9 cellular contexts compared by ENCODE assay signal in the genomic region with DNA sequence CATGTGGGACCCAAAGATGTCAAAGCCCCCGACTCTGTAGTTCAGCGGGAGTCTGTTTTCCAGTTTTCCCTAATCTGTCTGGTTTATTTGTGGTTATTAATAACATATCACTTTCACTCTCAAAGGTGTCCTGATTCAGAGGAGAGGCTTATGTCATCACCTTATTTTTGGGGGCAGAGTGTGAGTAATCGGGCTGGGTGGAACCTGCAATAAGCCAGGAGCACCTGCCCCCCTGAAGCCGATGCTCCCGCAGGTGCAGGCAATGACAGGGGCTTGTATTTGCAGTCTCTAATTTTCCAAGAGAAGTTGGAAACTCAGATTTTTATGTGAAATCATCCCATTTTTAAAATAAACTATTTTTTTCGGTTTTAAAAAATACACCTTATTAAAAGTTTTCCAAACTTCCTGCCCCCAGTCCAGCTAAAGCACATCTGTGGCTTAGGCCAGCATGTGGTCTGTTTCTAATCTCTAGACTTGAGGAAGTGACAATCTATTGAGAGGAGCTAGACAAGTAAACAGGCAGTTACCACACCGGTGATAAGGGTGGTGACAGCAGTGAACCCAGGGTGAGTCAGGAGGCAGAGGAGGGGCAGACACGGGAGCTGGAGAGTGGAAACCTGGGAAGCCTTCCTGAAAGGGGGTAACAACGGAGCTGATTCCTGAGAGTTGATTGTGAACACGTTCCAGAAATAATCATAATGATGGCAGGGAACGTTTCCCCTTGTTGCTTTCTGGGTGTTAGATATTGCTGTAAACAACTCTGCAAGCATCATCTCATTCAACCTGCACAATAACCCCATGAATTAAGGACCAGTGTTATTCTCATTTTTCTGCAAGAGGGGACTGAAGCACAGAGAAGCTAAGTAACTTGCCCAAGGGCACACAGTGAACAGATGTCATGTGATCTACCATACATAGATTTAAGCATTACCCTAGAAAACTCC. TPM values are rescaled to one million over a fixed set of nuclear protein-coding genes. Genes with fewer than 3 reads are reported as not detected.
DNase-seq lines count a peak whose midpoint lies in the region; ATAC-seq, FAIRE-seq and TF ChIP-seq lines count a peak whose summit lies in the region.
"Had no signal": no experiment of that assay in that cellular context is flagged by ENCODE, and none has a peak within 500 bp of the region (broad histone marks: within the 10 kb centered on the region; RNA-seq: fewer than 3 reads in every experiment).

No MANE protein-coding gene starts in this region.

- H3K4me3 Mint-ChIP-seq in naive thymus-derived CD4-positive, alpha-beta T cell: peak overlapping the region in 1 of 10 donors; percentile 54

- intact Hi-C loops in naive thymus-derived CD4-positive, alpha-beta T cell (cut with micrococcal nuclease): loop anchor here in 1 of 2 donors (1.0 kb wide), 1 partner anchor 8 kb away; no protein-coding TSS in a partner anchor

- peaks cover 0 to 12% (median 0%) of the 10 kb centered on the region in 5 donors for H3K36me3 Mint-ChIP-seq in naive thymus-derived CD4-positive, alpha-beta T cell

- peaks cover 0 to 2% (median 0%) of the 10 kb centered on the region in 11 donors for H3K9me3 Mint-ChIP-seq in naive thymus-derived CD4-positive, alpha-beta T cell

- no peaks in the 10 kb centered on the region for H3K9me3 ChIP-seq in naive thymus-derived CD4-positive, alpha-beta T cell (ENCODE audit: control insufficient read depth in 2 of 3, low read length in 3 of 3)
- H3K9me3 ChIP-seq in SJCRH30 (replicated peaks): no peaks in the 10 kb centered on the region

- H3K4me1 Mint-ChIP-seq in naive thymus-derived CD4-positive, alpha-beta T cell: peaks cover 30 to 88% (median 41%) of the 10 kb centered on the region in 7 donors

- H3K27ac ChIP-seq in naive thymus-derived CD4-positive, alpha-beta T cell (ENCODE audit: low read depth, low read length): no peak overlapping the region
- no peak overlapping the region for H3K27ac ChIP-seq in SJCRH30

- peaks cover 0 to 5% (median 0%) of the 10 kb centered on the region in 5 donors for H3K27me3 Mint-ChIP-seq in naive thymus-derived CD4-positive, alpha-beta T cell

- DNase-seq in 8988T: peak; percentile 59
- DNase-seq in RCC 7860 (ENCODE audit: low spot score): peak; percentile 92
- peak; percentile 80 for DNase-seq in choroid plexus epithelial cell (ENCODE audit: low read depth)
- no peak for DNase-seq in naive thymus-derived CD4-positive, alpha-beta T cell
- DNase-seq in DMS153 (lab: John Stamatoyannopoulos, UW): no peak
- DNase-seq in SJCRH30: no peak

- H3K27ac Mint-ChIP-seq in naive thymus-derived CD4-positive, alpha-beta T cell: peak overlapping the region in 6 of 9 donors; percentile 6 to 83 (median 52)

- POLR2A ChIA-PET in naive thymus-derived CD4-positive, alpha-beta T cell (lab: Charles Lee): interaction anchor here (0.8 kb wide), 1 partner anchor 523 kb away, joined by 3 read pairs; no protein-coding TSS in a partner anchor

- no peaks in the 10 kb centered on the region for H3K27me3 ChIP-seq in naive thymus-derived CD4-positive, alpha-beta T cell (ENCODE audit: control insufficient read depth in 2 of 2, insufficient read depth in 2 of 2, low read length in 2 of 2)
- H3K27me3 ChIP-seq in SJCRH30: no peaks in the 10 kb centered on the region

- no peaks in the 10 kb centered on the region for H3K36me3 ChIP-seq in naive thymus-derived CD4-positive, alpha-beta T cell (ENCODE audit: control insufficient read depth in 2 of 3, insufficient read depth in 3 of 3, low read length in 3 of 3)
- no peaks in the 10 kb centered on the region for H3K36me3 ChIP-seq in SJCRH30

- TF ChIP-seq CTCF in choroid plexus epithelial cell (conservative IDR thresholded peaks at IDR 0.05; ENCODE audit: low read depth, low read length): no peak

- FAIRE-seq in RCC 7860 (lab: Jason Lieb, UNC): peak; percentile 82
- FAIRE-seq: colon had no signal

- peak; percentile 70 for ATAC-seq in GM18868 (IDR thresholded peaks at IDR 0.05; ENCODE audit: unreplicated experiment)
- peak; percentile 57 for ATAC-seq in HG03064 (IDR thresholded peaks at IDR 0.05; ENCODE audit: low read depth, unreplicated experiment)
- peak; percentile 57 for ATAC-seq in naive thymus-derived CD4-positive, alpha-beta T cell

- CTCF ChIA-PET in naive thymus-derived CD4-positive, alpha-beta T cell (lab: Charles Lee): interaction anchor here (0.5 to 2.2 kb wide), 2 partner anchors 68 to 305 kb away, joined by 3 to 8 read pairs; no protein-coding TSS in a partner anchor

- H3K4me3 ChIP-seq in choroid plexus epithelial cell (ENCODE audit: low read depth, low read length): no peak overlapping the region
- H3K4me3 ChIP-seq in naive thymus-derived CD4-positive, alpha-beta T cell (ENCODE audit: low read length): no peak overlapping the region
- H3K4me3 ChIP-seq in SJCRH30: no peak overlapping the region

- H3K4me1 ChIP-seq in naive thymus-derived CD4-positive, alpha-beta T cell (ENCODE audit: control insufficient read depth in 2 of 2, insufficient read depth in 2 of 2, low read length in 2 of 2): peaks cover 17 to 45% of the 10 kb centered on the region in 2 donors
- peaks cover 8% of the 10 kb centered on the region for H3K4me1 ChIP-seq in SJCRH30

RNA-seq across cellular contexts. Expression of a gene that starts 37.3 kb away (rescaled TPM):
- total RNA-seq in naive thymus-derived CD4-positive, alpha-beta T cell: 100 to 1,000 TPM in 2 of 5 experiments, 10 to 100 TPM in 1, 1 to 10 TPM in 2; 3.9 to 383 (median 71.2) TPM
- 1 to 10 TPM in 1 of 2 donors, under 1 TPM in 1; 0.82 to 3.1 TPM for polyA plus RNA-seq in naive thymus-derived CD4-positive, alpha-beta T cell
- 6.3 and 10.8 TPM in 2 replicates for total RNA-seq in SJCRH30 (2014; rRNA removed; shearing (Covaris generic))

Comparison
In these comparisons a context has a peak if more than half of its experiments do, and no peak if none do; other contexts are left out.
1. DNase-seq: peak in 8988T (single experiment), RCC 7860 (single experiment) and choroid plexus epithelial cell (single experiment); none in naive thymus-derived CD4-positive, alpha-beta T cell (0 of 9), DMS153 (single experiment) and SJCRH30 (0 of 2).
2. Peak in every context shown above with its lines, with median percentiles within 50 percentile points of each other: ATAC-seq.